Comparison of ENCODE assay signal across 16 cellular contexts in genomic region chr1:224632921-224633321, GRCh38. TPM values are rescaled to one million over a fixed set of nuclear protein-coding genes. Genes with fewer than 3 reads are reported as not detected.
DNase-seq lines count a peak whose midpoint lies in the region; ATAC-seq, FAIRE-seq and TF ChIP-seq lines count a peak whose summit lies in the region.
"Had no signal": no experiment of that assay in that cellular context is flagged by ENCODE, and none has a peak within 500 bp of the region (broad histone marks: within the 10 kb centered on the region; RNA-seq: fewer than 3 reads in every experiment).

No MANE protein-coding gene starts in this region.

- H3K4me3 ChIP-seq in AG04450 (ENCODE audit: low read depth, low read length): no peak overlapping the region
- H3K4me3 ChIP-seq in astrocyte (ENCODE audit: insufficient read depth, low read depth, low read length): no peak overlapping the region
- H3K4me3 ChIP-seq: psoas muscle, tibial artery had no signal

- no peak for ATAC-seq in activated CD4-positive, CD25-positive, alpha-beta regulatory T cell treated with anti-CD3 and anti-CD28 coated beads, Interleukin-2, amount 50 U/mL, for 24 hours
- ATAC-seq: psoas muscle had no signal

- H3K36me3 Mint-ChIP-seq in astrocyte (ENCODE audit: low read depth, unreplicated experiment): peaks cover 6% of the 10 kb centered on the region
- H3K36me3 Mint-ChIP-seq: activated naive CD8-positive, alpha-beta T cell treated with anti-CD3 and anti-CD28 coated beads for 36 hours had no signal

- no peak for TF ChIP-seq CTCF in AG04450 (IDR thresholded peaks at IDR 0.05; ENCODE audit: low read depth, low read length)
- TF ChIP-seq CTCF in astrocyte (IDR thresholded peaks at IDR 0.05; ENCODE audit: insufficient read depth, low read depth, low read length): no peak

- peaks cover 62% of the 10 kb centered on the region for H3K79me2 ChIP-seq in astrocyte (ENCODE audit: insufficient read depth, low read length)

- POLR2A ChIA-PET in AG04450 (lab: Yijun Ruan, JAX) (no interaction called here), HEK293T (lab: Yijun Ruan, JAX) (no interaction called here)

- DNase-seq in AG04450 (ENCODE audit: low read depth, low spot score) (no peak), HEK293T (ENCODE audit: extremely low spot score) (no peak), astrocyte (ENCODE audit: low read depth) (peak; percentile 90), islet precursor cell (peak; percentile 74), nucleus accumbens (lab: John Stamatoyannopoulos, UW) (no peak), NCI-H82 treated with DMSO at 0.1 percent for 48 hours (lab: John Stamatoyannopoulos, UW; ENCODE audit: unreplicated experiment) (no peak), LoVo (ENCODE audit: low spot score) (no peak)
- DNase-seq: activated naive CD8-positive, alpha-beta T cell treated with anti-CD3 and anti-CD28 coated beads for 36 hours; activated T-cell treated with anti-CD3 and anti-CD28 coated beads for 4 hours; immature natural killer cell; MM.1S; NCI-H2081 treated with DMSO at 0.1 percent for 48 hours; psoas muscle; stimulated activated CD8-positive, alpha-beta memory T cell treated with anti-CD3 and anti-CD28 coated beads, Interleukin-4, amount 100 ng/mL, for 48 hours; tibial artery had no signal

- CTCF ChIA-PET in AG04450 (lab: Charles Lee) (interaction anchor here (1.1 to 6.2 kb wide), 5 partner anchors 11 to 262 kb away, joined by 3 to 54 read pairs (median 16); no protein-coding TSS in a partner anchor), HEK293T (lab: Yijun Ruan, JAX) (interaction anchor here (0.9 to 1.2 kb wide), 2 partner anchors 11 to 12 kb away, joined by 4 to 6 read pairs; no protein-coding TSS in a partner anchor)

- peaks cover 3% of the 10 kb centered on the region for H3K9me3 Mint-ChIP-seq in astrocyte (ENCODE audit: unreplicated experiment)
- H3K9me3 Mint-ChIP-seq: activated naive CD8-positive, alpha-beta T cell treated with anti-CD3 and anti-CD28 coated beads for 36 hours; immature natural killer cell had no signal

- peaks cover 51% of the 10 kb centered on the region for H3K4me1 Mint-ChIP-seq in astrocyte (ENCODE audit: low read depth, unreplicated experiment)

- H3K9me3 ChIP-seq in AG04450 (ENCODE audit: control insufficient read depth, insufficient read depth, low read length): no peaks in the 10 kb centered on the region; the same call in 1 of the 2 replicates
- no peaks in the 10 kb centered on the region for H3K9me3 ChIP-seq in astrocyte (ENCODE audit: insufficient read depth, low read depth, low read length)
- H3K9me3 ChIP-seq: psoas muscle, tibial artery had no signal

- H3K4me2 ChIP-seq in astrocyte (ENCODE audit: low read length): peak overlapping the region; percentile 62

- H3K27ac ChIP-seq in AG04450 (ENCODE audit: low read depth, low read length) (peak overlapping the region; percentile 80), astrocyte (ENCODE audit: low read depth, low read length) (peak overlapping the region; percentile 91)
- H3K27ac ChIP-seq: psoas muscle, tibial artery had no signal

- H3K27me3 ChIP-seq in AG04450 (ENCODE audit: control insufficient read depth, insufficient read depth, low read length) (no peaks in the 10 kb centered on the region), astrocyte (ENCODE audit: insufficient read depth, low read length) (no peaks in the 10 kb centered on the region)
- H3K27me3 ChIP-seq: tibial artery had no signal

- no peaks in the 10 kb centered on the region for H3K27me3 Mint-ChIP-seq in astrocyte (ENCODE audit: low read depth, unreplicated experiment)
- H3K27me3 Mint-ChIP-seq: activated naive CD8-positive, alpha-beta T cell treated with anti-CD3 and anti-CD28 coated beads for 36 hours had no signal

- H3K36me3 ChIP-seq in astrocyte (ENCODE audit: insufficient read depth, low read length): peaks cover 8% of the 10 kb centered on the region
- H3K36me3 ChIP-seq: tibial artery had no signal

- no peak for FAIRE-seq in astrocyte (lab: Jason Lieb, UNC)

- peak overlapping the region; percentile 48 for H3K4me3 Mint-ChIP-seq in astrocyte (ENCODE audit: unreplicated experiment)
- H3K4me3 Mint-ChIP-seq: activated naive CD8-positive, alpha-beta T cell treated with anti-CD3 and anti-CD28 coated beads for 36 hours; immature natural killer cell had no signal

- peak overlapping the region; percentile 60 for H3K9ac ChIP-seq in astrocyte (ENCODE audit: low read length)

- H4K20me1 ChIP-seq in astrocyte (ENCODE audit: insufficient read depth, low read length): no peaks in the 10 kb centered on the region

- H3K4me1 ChIP-seq in astrocyte (ENCODE audit: insufficient read depth, low read length): peaks cover 72% of the 10 kb centered on the region
- H3K4me1 ChIP-seq: psoas muscle, tibial artery had no signal

- H2AFZ ChIP-seq in astrocyte (ENCODE audit: low read depth, low read length): no peak overlapping the region

- peak overlapping the region; percentile 77 for H3K27ac Mint-ChIP-seq in astrocyte (ENCODE audit: unreplicated experiment)
- H3K27ac Mint-ChIP-seq: activated naive CD8-positive, alpha-beta T cell treated with anti-CD3 and anti-CD28 coated beads for 36 hours had no signal

TF ChIP-seq in HEK293T, 16 proteins besides CTCF, POLR2A, EP300 and RAD21:
- TF ChIP-seq BHLHE40 (IDR thresholded peaks at IDR 0.05; ENCODE audit: borderline replicate concordance) (no peak), ZNF384 (IDR thresholded peaks at IDR 0.05) (peak; percentile 67)

RNA-seq across cellular contexts. Expression of gene CNIH3, which starts 16.8 kb away (rescaled TPM):
- polyA plus RNA-seq in AG04450 (2011; rRNA removed): 5.6 and 6.5 TPM in 2 replicates
- 8.6 and 10.9 TPM in 2 replicates for polyA minus RNA-seq in AG04450 (2011; rRNA and poly(A)+ RNA removed)
- total RNA-seq in astrocyte: 7.7 and 8.5 TPM in 2 replicates

Comparison
In these comparisons a context has a peak if more than half of its experiments do, and no peak if none do; other contexts are left out.
1. DNase-seq: peak in astrocyte (single experiment) and islet precursor cell (single experiment); none in AG04450 (single experiment), HEK293T (single experiment), nucleus accumbens (0 of 56), NCI-H82 treated with DMSO at 0.1 percent for 48 hours (single experiment) and LoVo (single experiment).